In the genomic region with DNA sequence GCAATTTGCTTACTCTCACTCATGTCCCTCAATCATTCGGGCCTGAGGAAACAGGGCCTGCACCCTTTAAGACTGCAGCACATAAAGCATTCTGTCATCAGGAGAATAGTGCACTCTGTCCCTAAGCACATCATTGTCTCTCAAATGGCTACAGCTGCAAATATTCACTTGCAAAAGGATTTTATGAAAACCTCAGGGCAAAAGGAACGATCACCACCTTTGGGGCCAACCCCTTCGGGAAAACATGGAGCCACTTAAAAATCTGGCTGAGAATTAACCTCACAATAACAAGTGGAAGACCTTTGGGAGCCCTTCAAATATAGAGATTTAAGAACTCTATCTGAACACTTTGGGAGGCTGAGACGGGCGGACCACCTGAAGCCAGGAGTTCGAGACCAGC, we compare ENCODE assay signal across 19 cellular contexts.
"Had no signal": no experiment of that assay in that cellular context is flagged by ENCODE, and none has a peak within 500 bp of the region (broad histone marks: within the 10 kb centered on the region; RNA-seq: fewer than 3 reads in every experiment).

No MANE protein-coding gene starts in this region.

- H3K9me3 ChIP-seq: colonic mucosa, gastroesophageal sphincter, right atrium auricular region, thoracic aorta had no signal

- H2AFZ ChIP-seq: hepatocyte had no signal

- H3K4me3 ChIP-seq: colonic mucosa, gastroesophageal sphincter, hepatocyte, right atrium auricular region, thoracic aorta had no signal

- ATAC-seq: activated CD4-positive, CD25-positive, alpha-beta regulatory T cell treated with anti-CD3 and anti-CD28 coated beads, Interleukin-2, amount 50 U/mL, for 24 hours; gastroesophageal sphincter; left cardiac atrium; naive thymus-derived CD8-positive, alpha-beta T cell had no signal

- H3K27me3 ChIP-seq: colonic mucosa, gastroesophageal sphincter, hepatocyte, right atrium auricular region had no signal

- H3K27ac ChIP-seq: colonic mucosa, gastroesophageal sphincter, hepatocyte, right atrium auricular region, thoracic aorta, VCaP had no signal

- H3K4me2 ChIP-seq: hepatocyte had no signal

- DNase-seq: activated CD4-positive, alpha-beta T cell treated with anti-CD3 and anti-CD28 coated beads for 48 hours; activated CD4-positive, alpha-beta T cell treated with anti-CD3 and anti-CD28 coated beads, Interleukin-2, amount 50 U/mL, for 48 hours; activated CD8-positive, alpha-beta memory T cell treated with anti-CD3 and anti-CD28 coated beads for 24 hours; activated gamma-delta T cell; activated naive CD4-positive, alpha-beta T cell treated with anti-CD3 and anti-CD28 coated beads, Interleukin-2, amount 10 ng/mL, durations not matched to agents 7 days and 5 days; colonic mucosa; islet precursor cell; left cardiac atrium; naive thymus-derived CD8-positive, alpha-beta T cell; stimulated activated CD4-positive, alpha-beta T cell treated with anti-CD3 and anti-CD28 coated beads, Interleukin-15, amount 100 ng/mL, for 24 hours; stimulated activated CD4-positive, alpha-beta T cell treated with anti-CD3 and anti-CD28 coated beads, Interleukin-2, amount 100 ng/mL, for 24 hours; stimulated activated naive CD4-positive, alpha-beta T cell; trophoblast cell had no signal

- H3K36me3 ChIP-seq: colonic mucosa, gastroesophageal sphincter, right atrium auricular region, thoracic aorta had no signal
